Comparison of ENCODE assay signal across 22 cellular contexts in the genomic region with DNA sequence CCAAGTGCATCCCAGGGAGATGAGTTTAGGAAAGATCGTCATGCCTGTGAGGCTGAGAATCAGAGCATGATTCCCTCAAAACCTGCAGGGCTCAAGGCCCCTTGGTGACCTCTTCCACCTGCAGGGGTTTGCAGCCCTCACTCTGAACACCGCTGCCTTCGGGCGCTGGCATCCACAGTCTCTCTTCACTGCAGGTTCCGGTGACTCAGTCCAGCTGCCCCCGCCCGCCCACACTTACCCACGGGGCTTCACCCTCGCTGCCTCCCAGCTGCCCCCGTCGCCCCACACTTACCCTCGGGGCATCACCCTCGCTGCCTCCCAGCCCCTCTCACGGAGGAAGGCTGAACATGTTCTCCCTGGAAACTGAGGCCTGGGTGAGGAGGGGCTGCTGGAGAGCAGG.
"Had no signal": no experiment of that assay in that cellular context is flagged by ENCODE, and none has a peak within 500 bp of the region (broad histone marks: within the 10 kb centered on the region; RNA-seq: fewer than 3 reads in every experiment).

No MANE protein-coding gene starts in this region.

- H3K27me3 ChIP-seq: hepatocyte, ovary, stomach, suprapubic skin, tibial nerve had no signal

- H3K4me2 ChIP-seq: hepatocyte had no signal

- H3K27ac ChIP-seq: hepatocyte, left ventricle myocardium inferior, ovary, psoas muscle, stomach, suprapubic skin, tibial nerve had no signal

- H3K4me3 ChIP-seq: hepatocyte, left ventricle myocardium inferior, ovary, psoas muscle, stomach, suprapubic skin, tibial nerve had no signal

- ATAC-seq: esophagus mucosa, natural killer cell, psoas muscle had no signal

- H3K36me3 ChIP-seq: left ventricle myocardium inferior, ovary, stomach, suprapubic skin, tibial nerve had no signal

- H2AFZ ChIP-seq: hepatocyte had no signal

- H3K9me3 ChIP-seq: left ventricle myocardium inferior, ovary, psoas muscle, stomach, suprapubic skin, tibial nerve had no signal

- H3K4me1 ChIP-seq: left ventricle myocardium inferior, psoas muscle, stomach, suprapubic skin, tibial nerve had no signal

- DNase-seq: activated CD4-positive, alpha-beta T cell treated with anti-CD3 and anti-CD28 coated beads, Interleukin-2, amount 10 ng/mL, durations not matched to agents 7 days and 5 days; activated gamma-delta T cell; activated naive CD4-positive, alpha-beta T cell treated with anti-CD3 and anti-CD28 coated beads, Interleukin-2, amount 50 U/mL, for 16 hours; activated naive CD8-positive, alpha-beta T cell treated with anti-CD3 and anti-CD28 coated beads, Interleukin-2, amount 50 U/mL, for 24 hours; effector memory CD4-positive, alpha-beta T cell; glutamatergic neuron; immature natural killer cell; kidney glomerular epithelial cell; left ventricle myocardium inferior; mammary epithelial cell; natural killer cell; ovary; psoas muscle; right cardiac atrium; stimulated activated CD4-positive, alpha-beta T cell treated with anti-CD3 and anti-CD28 coated beads, Interleukin-12 subunit alpha, Interleukin-12 subunit beta, amount 100 ng/mL, for 4 hours; stimulated activated CD4-positive, alpha-beta T cell treated with anti-CD3 and anti-CD28 coated beads, Interleukin-4, amount 100 ng/mL, for 4 hours; stomach; T1000 had no signal
